Comparison of ENCODE assay signal across 9 cellular contexts in genomic region chr17:28320215-28321061, GRCh38. TPM values are rescaled to one million over a fixed set of nuclear protein-coding genes. Genes with fewer than 3 reads are reported as not detected.
DNase-seq lines count a peak whose midpoint lies in the region; ATAC-seq and TF ChIP-seq lines count a peak whose summit lies in the region.
"Had no signal": no experiment of that assay in that cellular context is flagged by ENCODE, and none has a peak within 500 bp of the region (broad histone marks: within the 10 kb centered on the region; RNA-seq: fewer than 3 reads in every experiment).

No MANE protein-coding gene starts in this region.

- H3K9ac ChIP-seq in GM23248: peak overlapping the region; percentile 80
- peak overlapping the region; percentile 82; the same call in 1 of the 2 replicates for H3K9ac ChIP-seq in PC-3 (ENCODE audit: low read length)

- no peaks in the 10 kb centered on the region for H3K9me3 Mint-ChIP-seq in progenitor cell of endocrine pancreas (ENCODE audit: low read depth)

- H3K79me2 ChIP-seq in GM23248 (ENCODE audit: insufficient read depth) (0 out of 2 replicates have a peak, but pooled peaks cover 5% of the 10 kb centered on the region), PC-3 (ENCODE audit: low read length) (peaks cover 64% of the 10 kb centered on the region)

- ATAC-seq in PC-3 (no peak), GM19035 (IDR thresholded peaks at IDR 0.05; ENCODE audit: unreplicated experiment) (no peak)

- no peaks in the 10 kb centered on the region for H3F3A ChIP-seq in GM23248 (ENCODE audit: insufficient read depth)
- H3F3A ChIP-seq in PC-3 (ENCODE audit: low read length, unreplicated experiment): no peaks in the 10 kb centered on the region

- TF ChIP-seq CTCF in PC-3 (conservative IDR thresholded peaks at IDR 0.05; ENCODE audit: low read depth, low read length) (no peak), epithelial cell of proximal tubule (conservative IDR thresholded peaks at IDR 0.05; ENCODE audit: low read depth, low read length) (no peak), progenitor cell of endocrine pancreas (IDR thresholded peaks at IDR 0.05; ENCODE audit: unreplicated experiment) (no peak)

- BruUV-seq in PC-3 (replicated peaks; lab: Mats Ljungman, UMichigan): no TSS peak

- H2AFZ ChIP-seq in GM23248 (peak overlapping the region; percentile 92), PC-3 (ENCODE audit: low read length) (no peak overlapping the region)

- H3K27ac Mint-ChIP-seq in progenitor cell of endocrine pancreas: peak overlapping the region; percentile 75

- WGBS in GM23248 (ENCODE audit: low coverage in 1 of 2, low lambda C conversion rate in 2 of 2, missing lambda C conversion rate in 2 of 2), 2 experiments: 65% methylated on average over 8 of the region's 8 CpGs

- H3K9me2 ChIP-seq in GM23248 (ENCODE audit: insufficient read depth) (no peaks in the 10 kb centered on the region), PC-3 (replicated peaks; ENCODE audit: low read length) (no peaks in the 10 kb centered on the region)

- peaks cover 18% of the 10 kb centered on the region for H3K27me3 Mint-ChIP-seq in progenitor cell of endocrine pancreas

- no peaks in the 10 kb centered on the region for H3K36me3 ChIP-seq in GM23248 (ENCODE audit: low read depth)
- H3K36me3 ChIP-seq in PC-3 (ENCODE audit: low read depth, low read length): no peaks in the 10 kb centered on the region

- peaks cover 3% of the 10 kb centered on the region for H3K36me3 Mint-ChIP-seq in progenitor cell of endocrine pancreas (ENCODE audit: insufficient read depth)

- no peak overlapping the region for H3K27ac ChIP-seq in GM23248
- no peak overlapping the region for H3K27ac ChIP-seq in PC-3 (ENCODE audit: low read length)

- H3K4me1 Mint-ChIP-seq in progenitor cell of endocrine pancreas (ENCODE audit: low read depth): peaks cover 54% of the 10 kb centered on the region

- POLR2A ChIA-PET in PC-3 (lab: Charles Lee; ENCODE audit: unreplicated experiment): no interaction called here

- DNase-seq in GM23248 (no peak), PC-3 (no peak), epithelial cell of proximal tubule (ENCODE audit: low read depth) (no peak), progenitor cell of endocrine pancreas (ENCODE audit: low spot score, unreplicated experiment) (no peak), NCI-H2227 (lab: John Stamatoyannopoulos, UW; ENCODE audit: unreplicated experiment) (no peak)
- no peak for DNase-seq in stimulated activated CD4-positive, alpha-beta T cell treated with anti-CD3 and anti-CD28 coated beads, Interleukin-2, amount 100 ng/mL, for 48 hours
- DNase-seq: activated gamma-delta T cell; NK-92 treated with Interleukin-12 subunit alpha and Interleukin-12 subunit beta, amount 100 ng/mL, for 24 hours had no signal

- H3K4me3 ChIP-seq in GM23248 (peak overlapping the region; percentile 84), PC-3 (ENCODE audit: low read length) (peak overlapping the region; percentile 73), epithelial cell of proximal tubule (ENCODE audit: low read depth, low read length) (peak overlapping the region; percentile 78)

- H3K4me2 ChIP-seq in GM23248 (ENCODE audit: unreplicated experiment): peak overlapping the region; percentile 92
- H3K4me2 ChIP-seq in PC-3 (ENCODE audit: low read length): peak overlapping the region; percentile 86

- peak overlapping the region; percentile 79 for H3K4me3 Mint-ChIP-seq in progenitor cell of endocrine pancreas (ENCODE audit: low read depth)

- H3K9me3 ChIP-seq in GM23248 (ENCODE audit: low read depth) (no peaks in the 10 kb centered on the region), PC-3 (ENCODE audit: low read length) (no peaks in the 10 kb centered on the region)

- CTCF ChIA-PET in PC-3 (lab: Charles Lee): no interaction called here

- no peaks in the 10 kb centered on the region for H3K27me3 ChIP-seq in GM23248 (replicated peaks; ENCODE audit: insufficient read depth)
- no peaks in the 10 kb centered on the region for H3K27me3 ChIP-seq in PC-3 (ENCODE audit: low read length)

- H3K4me1 ChIP-seq in GM23248 (ENCODE audit: insufficient read depth) (peaks cover 13% of the 10 kb centered on the region; the same call in 1 of the 2 replicates), PC-3 (ENCODE audit: insufficient read depth, low read length) (peaks cover 58% of the 10 kb centered on the region)

- intact Hi-C loops in PC-3 (cut with micrococcal nuclease): no loop called here

- in situ Hi-C loops in GM23248 (cut with MboI): no loop called here

- H4K20me1 ChIP-seq in GM23248 (ENCODE audit: insufficient read depth) (no peaks in the 10 kb centered on the region), PC-3 (ENCODE audit: low read length) (no peaks in the 10 kb centered on the region)

RNA-seq across cellular contexts. Expression of gene TMEM97, which starts 1.4 kb away (rescaled TPM):
- total RNA-seq in GM23248 (2014; rRNA removed; shearing (Covaris generic)): 15.9 and 16.1 TPM in 2 replicates
- 16.3 and 20.1 TPM in 2 replicates for polyA plus RNA-seq in GM23248 (2016; fragmentation: Nextera tagmentation; extraction: Ambion mirVana)
- total RNA-seq in PC-3 (2014; rRNA removed) (30.3 and 40.5 TPM in 2 replicates), epithelial cell of proximal tubule (28.5 and 69.8 TPM in 2 replicates), progenitor cell of endocrine pancreas (93.8 and 102 TPM in 2 replicates)

RNA-seq across cellular contexts. Expression of gene IFT20, which starts 14.8 kb away (rescaled TPM):
- 79.3 and 80.5 TPM in 2 replicates for total RNA-seq in GM23248 (2014; rRNA removed; shearing (Covaris generic))
- 111 and 116 TPM in 2 replicates for polyA plus RNA-seq in GM23248 (2016; fragmentation: Nextera tagmentation; extraction: Ambion mirVana)
- total RNA-seq in PC-3 (2014; rRNA removed): 12.9 and 23.1 TPM in 2 replicates
- total RNA-seq in epithelial cell of proximal tubule: 30.2 and 32.9 TPM in 2 replicates
- total RNA-seq in progenitor cell of endocrine pancreas: 35.4 and 41.0 TPM in 2 replicates

RNA-seq across cellular contexts. Expression of gene TNFAIP1, which starts 15.1 kb away (rescaled TPM):
- 47.7 and 50.8 TPM in 2 replicates for total RNA-seq in GM23248 (2014; rRNA removed; shearing (Covaris generic))
- 53.7 and 59.4 TPM in 2 replicates for polyA plus RNA-seq in GM23248 (2016; fragmentation: Nextera tagmentation; extraction: Ambion mirVana)
- total RNA-seq in PC-3 (2014; rRNA removed) (18.8 and 27.5 TPM in 2 replicates), epithelial cell of proximal tubule (69.3 and 72.4 TPM in 2 replicates), progenitor cell of endocrine pancreas (50.9 and 51.0 TPM in 2 replicates)

RNA-seq across cellular contexts. Expression of gene POLDIP2, which starts 36.9 kb away (rescaled TPM):
- total RNA-seq in GM23248 (2014; rRNA removed; shearing (Covaris generic)): 80.1 and 92.7 TPM in 2 replicates
- polyA plus RNA-seq in GM23248 (2016; fragmentation: Nextera tagmentation; extraction: Ambion mirVana): 105 and 112 TPM in 2 replicates
- total RNA-seq in PC-3 (2014; rRNA removed) (136 and 137 TPM in 2 replicates), epithelial cell of proximal tubule (96.4 and 131 TPM in 2 replicates), progenitor cell of endocrine pancreas (66.0 and 68.6 TPM in 2 replicates)

RNA-seq across cellular contexts. Expression of gene SEBOX, which starts 44.6 kb away (rescaled TPM):
- not detected in 2 replicates for total RNA-seq in GM23248 (2014; rRNA removed; shearing (Covaris generic))
- not detected in 2 replicates for polyA plus RNA-seq in GM23248 (2016; fragmentation: Nextera tagmentation; extraction: Ambion mirVana)
- total RNA-seq in PC-3 (2014; rRNA removed) (not detected in 2 replicates), epithelial cell of proximal tubule (not detected in 2 replicates), progenitor cell of endocrine pancreas (not detected in 2 replicates)
